Comparison of ENCODE assay signal across 1 cellular context in the genomic region with DNA sequence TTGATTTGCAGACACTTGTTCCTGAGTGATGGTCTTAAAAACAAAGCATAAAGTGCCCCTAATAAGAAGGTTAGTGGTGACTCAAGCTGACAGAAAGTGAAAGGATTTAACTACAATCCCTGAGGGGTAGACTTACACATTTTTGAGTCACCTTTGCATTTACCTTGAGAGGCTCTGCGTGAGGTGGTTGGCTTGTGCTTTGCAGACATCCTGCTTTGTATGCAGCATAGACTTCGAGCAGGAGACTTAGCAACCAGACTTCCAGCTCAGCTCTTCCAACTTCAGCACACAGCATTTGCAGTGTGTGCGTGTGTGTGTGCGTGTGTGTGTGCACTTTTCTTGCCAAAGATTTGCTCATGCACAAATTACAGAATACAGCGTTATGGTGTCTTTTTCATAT.
TF ChIP-seq lines count a peak whose summit lies in the region.

No MANE protein-coding gene starts in this region.

TF ChIP-seq in GM12878, 131 proteins besides CTCF, POLR2A, EP300 and RAD21 (continued from another document):
- TF ChIP-seq, protein P1, sequence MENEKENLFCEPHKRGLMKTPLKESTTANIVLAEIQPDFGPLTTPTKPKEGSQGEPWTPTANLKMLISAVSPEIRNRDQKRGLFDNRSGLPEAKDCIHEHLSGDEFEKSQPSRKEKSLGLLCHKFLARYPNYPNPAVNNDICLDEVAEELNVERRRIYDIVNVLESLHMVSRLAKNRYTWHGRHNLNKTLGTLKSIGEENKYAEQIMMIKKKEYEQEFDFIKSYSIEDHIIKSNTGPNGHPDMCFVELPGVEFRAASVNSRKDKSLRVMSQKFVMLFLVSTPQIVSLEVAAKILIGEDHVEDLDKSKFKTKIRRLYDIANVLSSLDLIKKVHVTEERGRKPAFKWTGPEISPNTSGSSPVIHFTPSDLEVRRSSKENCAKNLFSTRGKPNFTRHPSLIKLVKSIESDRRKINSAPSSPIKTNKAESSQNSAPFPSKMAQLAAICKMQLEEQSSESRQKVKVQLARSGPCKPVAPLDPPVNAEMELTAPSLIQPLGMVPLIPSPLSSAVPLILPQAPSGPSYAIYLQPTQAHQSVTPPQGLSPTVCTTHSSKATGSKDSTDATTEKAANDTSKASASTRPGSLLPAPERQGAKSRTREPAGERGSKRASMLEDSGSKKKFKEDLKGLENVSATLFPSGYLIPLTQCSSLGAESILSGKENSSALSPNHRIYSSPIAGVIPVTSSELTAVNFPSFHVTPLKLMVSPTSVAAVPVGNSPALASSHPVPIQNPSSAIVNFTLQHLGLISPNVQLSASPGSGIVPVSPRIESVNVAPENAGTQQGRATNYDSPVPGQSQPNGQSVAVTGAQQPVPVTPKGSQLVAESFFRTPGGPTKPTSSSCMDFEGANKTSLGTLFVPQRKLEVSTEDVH (IDR thresholded peaks at IDR 0.05; ENCODE audit: low read depth, partially characterized antibody), result no peak
- TF ChIP-seq, protein P2, sequence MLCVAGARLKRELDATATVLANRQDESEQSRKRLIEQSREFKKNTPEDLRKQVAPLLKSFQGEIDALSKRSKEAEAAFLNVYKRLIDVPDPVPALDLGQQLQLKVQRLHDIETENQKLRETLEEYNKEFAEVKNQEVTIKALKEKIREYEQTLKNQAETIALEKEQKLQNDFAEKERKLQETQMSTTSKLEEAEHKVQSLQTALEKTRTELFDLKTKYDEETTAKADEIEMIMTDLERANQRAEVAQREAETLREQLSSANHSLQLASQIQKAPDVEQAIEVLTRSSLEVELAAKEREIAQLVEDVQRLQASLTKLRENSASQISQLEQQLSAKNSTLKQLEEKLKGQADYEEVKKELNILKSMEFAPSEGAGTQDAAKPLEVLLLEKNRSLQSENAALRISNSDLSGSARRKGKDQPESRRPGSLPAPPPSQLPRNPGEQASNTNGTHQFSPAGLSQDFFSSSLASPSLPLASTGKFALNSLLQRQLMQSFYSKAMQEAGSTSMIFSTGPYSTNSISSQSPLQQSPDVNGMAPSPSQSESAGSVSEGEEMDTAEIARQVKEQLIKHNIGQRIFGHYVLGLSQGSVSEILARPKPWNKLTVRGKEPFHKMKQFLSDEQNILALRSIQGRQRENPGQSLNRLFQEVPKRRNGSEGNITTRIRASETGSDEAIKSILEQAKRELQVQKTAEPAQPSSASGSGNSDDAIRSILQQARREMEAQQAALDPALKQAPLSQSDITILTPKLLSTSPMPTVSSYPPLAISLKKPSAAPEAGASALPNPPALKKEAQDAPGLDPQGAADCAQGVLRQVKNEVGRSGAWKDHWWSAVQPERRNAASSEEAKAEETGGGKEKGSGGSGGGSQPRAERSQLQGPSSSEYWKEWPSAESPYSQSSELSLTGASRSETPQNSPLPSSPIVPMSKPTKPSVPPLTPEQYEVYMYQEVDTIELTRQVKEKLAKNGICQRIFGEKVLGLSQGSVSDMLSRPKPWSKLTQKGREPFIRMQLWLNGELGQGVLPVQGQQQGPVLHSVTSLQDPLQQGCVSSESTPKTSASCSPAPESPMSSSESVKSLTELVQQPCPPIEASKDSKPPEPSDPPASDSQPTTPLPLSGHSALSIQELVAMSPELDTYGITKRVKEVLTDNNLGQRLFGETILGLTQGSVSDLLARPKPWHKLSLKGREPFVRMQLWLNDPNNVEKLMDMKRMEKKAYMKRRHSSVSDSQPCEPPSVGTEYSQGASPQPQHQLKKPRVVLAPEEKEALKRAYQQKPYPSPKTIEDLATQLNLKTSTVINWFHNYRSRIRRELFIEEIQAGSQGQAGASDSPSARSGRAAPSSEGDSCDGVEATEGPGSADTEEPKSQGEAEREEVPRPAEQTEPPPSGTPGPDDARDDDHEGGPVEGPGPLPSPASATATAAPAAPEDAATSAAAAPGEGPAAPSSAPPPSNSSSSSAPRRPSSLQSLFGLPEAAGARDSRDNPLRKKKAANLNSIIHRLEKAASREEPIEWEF (IDR thresholded peaks at IDR 0.05; ENCODE audit: insufficient replicate concordance, low read depth, low read length), result no peak
- TF ChIP-seq, protein P3, sequence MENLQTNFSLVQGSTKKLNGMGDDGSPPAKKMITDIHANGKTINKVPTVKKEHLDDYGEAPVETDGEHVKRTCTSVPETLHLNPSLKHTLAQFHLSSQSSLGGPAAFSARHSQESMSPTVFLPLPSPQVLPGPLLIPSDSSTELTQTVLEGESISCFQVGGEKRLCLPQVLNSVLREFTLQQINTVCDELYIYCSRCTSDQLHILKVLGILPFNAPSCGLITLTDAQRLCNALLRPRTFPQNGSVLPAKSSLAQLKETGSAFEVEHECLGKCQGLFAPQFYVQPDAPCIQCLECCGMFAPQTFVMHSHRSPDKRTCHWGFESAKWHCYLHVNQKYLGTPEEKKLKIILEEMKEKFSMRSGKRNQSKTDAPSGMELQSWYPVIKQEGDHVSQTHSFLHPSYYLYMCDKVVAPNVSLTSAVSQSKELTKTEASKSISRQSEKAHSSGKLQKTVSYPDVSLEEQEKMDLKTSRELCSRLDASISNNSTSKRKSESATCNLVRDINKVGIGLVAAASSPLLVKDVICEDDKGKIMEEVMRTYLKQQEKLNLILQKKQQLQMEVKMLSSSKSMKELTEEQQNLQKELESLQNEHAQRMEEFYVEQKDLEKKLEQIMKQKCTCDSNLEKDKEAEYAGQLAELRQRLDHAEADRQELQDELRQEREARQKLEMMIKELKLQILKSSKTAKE (IDR thresholded peaks at IDR 0.05; ENCODE audit: low read depth, poor library complexity, severe bottlenecking), result no peak
- no peak for TF ChIP-seq KDM1A (IDR thresholded peaks at IDR 0.05; ENCODE audit: borderline replicate concordance)
- no peak for TF ChIP-seq TCF12 (IDR thresholded peaks at IDR 0.05; ENCODE audit: low read depth, low read length)
- TF ChIP-seq JUNB (IDR thresholded peaks at IDR 0.05), result peak; percentile 58
- no peak for TF ChIP-seq SMAD1 (IDR thresholded peaks at IDR 0.05; ENCODE audit: low read depth, partially characterized antibody)
- TF ChIP-seq TAF1 (IDR thresholded peaks at IDR 0.05; ENCODE audit: borderline replicate concordance, low read depth, low read length), result no peak
- TF ChIP-seq, protein P4, sequence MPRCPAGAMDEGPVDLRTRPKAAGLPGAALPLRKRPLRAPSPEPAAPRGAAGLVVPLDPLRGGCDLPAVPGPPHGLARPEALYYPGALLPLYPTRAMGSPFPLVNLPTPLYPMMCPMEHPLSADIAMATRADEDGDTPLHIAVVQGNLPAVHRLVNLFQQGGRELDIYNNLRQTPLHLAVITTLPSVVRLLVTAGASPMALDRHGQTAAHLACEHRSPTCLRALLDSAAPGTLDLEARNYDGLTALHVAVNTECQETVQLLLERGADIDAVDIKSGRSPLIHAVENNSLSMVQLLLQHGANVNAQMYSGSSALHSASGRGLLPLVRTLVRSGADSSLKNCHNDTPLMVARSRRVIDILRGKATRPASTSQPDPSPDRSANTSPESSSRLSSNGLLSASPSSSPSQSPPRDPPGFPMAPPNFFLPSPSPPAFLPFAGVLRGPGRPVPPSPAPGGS (IDR thresholded peaks at IDR 0.05; ENCODE audit: borderline replicate concordance, insufficient read depth, low read depth, low read length, poor library complexity, severe bottlenecking), result peak; percentile 24
- TF ChIP-seq LARP7 (IDR thresholded peaks at IDR 0.05), result no peak
- 0 out of 2 replicates have a peak, but pooled peaks have one; percentile 18 for TF ChIP-seq IRF4 (IDR thresholded peaks at IDR 0.05; ENCODE audit: low read depth, low read length)
- TF ChIP-seq NR2F1 (conservative IDR thresholded peaks at IDR 0.05), result no peak
- no peak for TF ChIP-seq DPF2 (IDR thresholded peaks at IDR 0.05)
- no peak for TF ChIP-seq ESRRA (IDR thresholded peaks at IDR 0.05; ENCODE audit: low read length)
- no peak for TF ChIP-seq ZBED1 (IDR thresholded peaks at IDR 0.05; ENCODE audit: borderline replicate concordance)
- peak; percentile 39 for TF ChIP-seq MEF2B (IDR thresholded peaks at IDR 0.05; ENCODE audit: partially characterized antibody, poor library complexity, severe bottlenecking)
- TF ChIP-seq ZNF384 (IDR thresholded peaks at IDR 0.05; ENCODE audit: borderline replicate concordance, low read depth, low read length), result no peak
- TF ChIP-seq, protein P5, sequence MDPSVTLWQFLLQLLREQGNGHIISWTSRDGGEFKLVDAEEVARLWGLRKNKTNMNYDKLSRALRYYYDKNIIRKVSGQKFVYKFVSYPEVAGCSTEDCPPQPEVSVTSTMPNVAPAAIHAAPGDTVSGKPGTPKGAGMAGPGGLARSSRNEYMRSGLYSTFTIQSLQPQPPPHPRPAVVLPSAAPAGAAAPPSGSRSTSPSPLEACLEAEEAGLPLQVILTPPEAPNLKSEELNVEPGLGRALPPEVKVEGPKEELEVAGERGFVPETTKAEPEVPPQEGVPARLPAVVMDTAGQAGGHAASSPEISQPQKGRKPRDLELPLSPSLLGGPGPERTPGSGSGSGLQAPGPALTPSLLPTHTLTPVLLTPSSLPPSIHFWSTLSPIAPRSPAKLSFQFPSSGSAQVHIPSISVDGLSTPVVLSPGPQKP (IDR thresholded peaks at IDR 0.05; ENCODE audit: low read depth, low read length), result no peak
- TF ChIP-seq POLR2AphosphoS2 (IDR thresholded peaks at IDR 0.05; ENCODE audit: low read depth, low read length), result no peak
- TF ChIP-seq FOXM1 (IDR thresholded peaks at IDR 0.05; ENCODE audit: low read depth, low read length), result no peak
- no peak for TF ChIP-seq HCFC1 (IDR thresholded peaks at IDR 0.05; ENCODE audit: low read length)
